In the genomic region with DNA sequence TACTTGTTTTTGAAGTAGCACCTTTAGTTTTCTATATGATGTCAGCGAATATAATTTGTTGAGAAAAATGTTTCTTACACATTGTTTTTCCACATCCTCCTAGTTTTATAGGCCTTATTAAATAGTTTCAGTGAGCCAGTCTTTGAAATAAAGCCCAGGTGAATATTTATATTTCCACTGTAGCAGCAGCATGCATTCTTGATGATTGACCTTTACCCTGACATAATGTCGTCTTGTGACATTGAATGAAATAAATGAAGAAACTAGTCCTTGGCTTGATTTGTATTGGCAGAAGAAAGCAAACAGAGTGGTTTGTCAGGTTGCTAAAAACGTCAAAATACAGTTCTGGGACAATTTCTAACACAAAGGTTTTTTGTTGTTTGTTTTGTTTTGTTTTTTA, we compare ENCODE assay signal across 18 cellular contexts.
"Had no signal": no experiment of that assay in that cellular context is flagged by ENCODE, and none has a peak within 500 bp of the region (broad histone marks: within the 10 kb centered on the region; RNA-seq: fewer than 3 reads in every experiment).

No MANE protein-coding gene starts in this region.

- H3K4me3 ChIP-seq: coronary artery, left lung, stomach, thoracic aorta, upper lobe of right lung had no signal

- H3K27ac ChIP-seq: coronary artery, left lung, stomach, thoracic aorta, upper lobe of right lung had no signal

- H3K4me1 ChIP-seq: upper lobe of right lung had no signal

- DNase-seq: activated CD4-positive, alpha-beta T cell treated with anti-CD3 and anti-CD28 coated beads, Interleukin-2, amount 50 U/mL, for 1 hour; activated CD8-positive, alpha-beta memory T cell treated with anti-CD3 and anti-CD28 coated beads, Interleukin-2, amount 50 U/mL, for 4 hours; activated naive CD4-positive, alpha-beta T cell treated with anti-CD3 and anti-CD28 coated beads for 36 hours; activated T-cell treated with anti-CD3 and anti-CD28 coated beads, Interleukin-2, amount 50 U/mL, for 4 hours; left lung; mammary epithelial cell; midbrain; nephron progenitor cell; occipital lobe; stimulated activated CD4-positive, alpha-beta T cell treated with anti-CD3 and anti-CD28 coated beads, Interleukin-4, amount 100 ng/mL, for 24 hours; stomach; upper lobe of right lung had no signal

- ATAC-seq: activated CD4-positive, CD25-positive, alpha-beta regulatory T cell treated with anti-CD3 and anti-CD28 coated beads, Interleukin-2, amount 50 U/mL, for 24 hours; activated T-cell treated with anti-CD3 and anti-CD28 coated beads, Interleukin-2, amount 50 U/mL, for 4 hours; left lung; sciatic nerve; stimulated activated effector memory CD8-positive, alpha-beta T cell treated with anti-CD3 and anti-CD28 coated beads, Interleukin-12 subunit alpha, Interleukin-12 subunit beta, amount 100 ng/mL, for 72 hours; upper lobe of right lung had no signal

- H3K9me3 ChIP-seq: left lung, stomach, thoracic aorta, upper lobe of right lung had no signal

- H3K4me1 Mint-ChIP-seq: nephron progenitor cell had no signal

- H3K27ac Mint-ChIP-seq: activated naive CD4-positive, alpha-beta T cell treated with anti-CD3 and anti-CD28 coated beads for 36 hours; nephron progenitor cell; stimulated activated effector memory CD8-positive, alpha-beta T cell treated with anti-CD3 and anti-CD28 coated beads, Interleukin-12 subunit alpha, Interleukin-12 subunit beta, amount 100 ng/mL, for 72 hours; T-helper 1 cell treated with Interleukin-12 subunit alpha and Interleukin-12 subunit beta and Interleukin-4 antibody, amounts not matched to agents 30 μg/mL and 1 μg/mL, for 36 hours had no signal

- H3K36me3 ChIP-seq: left lung, stomach, thoracic aorta, upper lobe of right lung had no signal

- H3K36me3 Mint-ChIP-seq: stimulated activated effector memory CD8-positive, alpha-beta T cell treated with anti-CD3 and anti-CD28 coated beads, Interleukin-12 subunit alpha, Interleukin-12 subunit beta, amount 100 ng/mL, for 72 hours had no signal

- H3K9me3 Mint-ChIP-seq: activated naive CD4-positive, alpha-beta T cell treated with anti-CD3 and anti-CD28 coated beads for 36 hours; activated T-cell treated with anti-CD3 and anti-CD28 coated beads, Interleukin-2, amount 50 U/mL, for 4 hours; nephron progenitor cell; stimulated activated effector memory CD8-positive, alpha-beta T cell treated with anti-CD3 and anti-CD28 coated beads, Interleukin-12 subunit alpha, Interleukin-12 subunit beta, amount 100 ng/mL, for 72 hours; T-helper 1 cell treated with Interleukin-12 subunit alpha and Interleukin-12 subunit beta and Interleukin-4 antibody, amounts not matched to agents 30 μg/mL and 1 μg/mL, for 36 hours had no signal

- H3K4me3 Mint-ChIP-seq: activated naive CD4-positive, alpha-beta T cell treated with anti-CD3 and anti-CD28 coated beads for 36 hours; activated T-cell treated with anti-CD3 and anti-CD28 coated beads, Interleukin-2, amount 50 U/mL, for 4 hours; nephron progenitor cell; stimulated activated effector memory CD8-positive, alpha-beta T cell treated with anti-CD3 and anti-CD28 coated beads, Interleukin-12 subunit alpha, Interleukin-12 subunit beta, amount 100 ng/mL, for 72 hours; T-helper 1 cell treated with Interleukin-12 subunit alpha and Interleukin-12 subunit beta and Interleukin-4 antibody, amounts not matched to agents 30 μg/mL and 1 μg/mL, for 36 hours had no signal

- H3K27me3 ChIP-seq: left lung, stomach, upper lobe of right lung had no signal
